ENCODE assay signal across 4 cellular contexts in the genomic region with DNA sequence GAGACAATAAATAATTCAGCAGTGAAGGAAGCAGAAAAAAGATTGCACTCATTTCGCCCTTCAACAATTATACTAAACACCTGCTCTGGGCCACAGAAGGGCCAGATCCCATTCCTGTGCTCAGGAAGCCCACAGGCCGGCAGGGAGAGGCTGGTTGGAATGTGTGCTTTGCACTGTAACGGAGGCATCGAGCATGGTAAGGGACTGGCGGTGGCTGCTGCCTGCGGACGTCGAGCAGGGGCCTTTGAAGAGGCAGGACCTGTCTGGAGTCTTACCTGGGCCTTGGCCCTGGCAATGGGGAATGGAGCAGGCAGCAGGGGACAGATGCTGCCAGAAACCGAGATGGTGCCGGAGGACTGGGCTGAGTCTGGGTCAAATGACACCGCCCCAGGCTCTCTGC.
"Had no signal": no experiment of that assay in that cellular context is flagged by ENCODE, and none has a peak within 500 bp of the region (broad histone marks: within the 10 kb centered on the region; RNA-seq: fewer than 3 reads in every experiment).

No MANE protein-coding gene starts in this region.

- H2AFZ ChIP-seq: GM23338 had no signal

- H3K4me3 ChIP-seq: GM23338 had no signal

- H3K4me2 ChIP-seq: GM23338 had no signal

- DNase-seq: H9, HCEC 1CT, IMR-90 had no signal

- H3K9me3 Mint-ChIP-seq: GM23338, H9 had no signal

- ATAC-seq: GM23338 had no signal

- H3K27ac Mint-ChIP-seq: GM23338, H9 had no signal

- H3K4me3 Mint-ChIP-seq: GM23338, H9 had no signal
